ENCODE assay signal across 8 cellular contexts in genomic region chr5:179678238-179679013, GRCh38. TPM values are rescaled to one million over a fixed set of nuclear protein-coding genes. Genes with fewer than 3 reads are reported as not detected.
DNase-seq lines count a peak whose midpoint lies in the region; ATAC-seq and TF ChIP-seq lines count a peak whose summit lies in the region.

No MANE protein-coding gene starts in this region.

- H3K4me3 Mint-ChIP-seq in activated naive CD8-positive, alpha-beta T cell treated with anti-CD3 and anti-CD28 coated beads for 36 hours = peak overlapping the region; percentile 94
- peak overlapping the region; percentile 95 for H3K4me3 Mint-ChIP-seq in osteocyte (ENCODE audit: unreplicated experiment)

- H3K4me1 ChIP-seq in thoracic aorta (ENCODE audit: control insufficient read depth in 1 of 2, low read depth in 2 of 2) = peaks cover 13 to 21% of the 10 kb centered on the region in 2 donors

- H3K4me3 ChIP-seq in thoracic aorta = peak overlapping the region; percentile 98

- peaks cover 27% of the 10 kb centered on the region for H3K4me1 Mint-ChIP-seq in activated naive CD8-positive, alpha-beta T cell treated with anti-CD3 and anti-CD28 coated beads for 36 hours
- peaks cover 27% of the 10 kb centered on the region for H3K4me1 Mint-ChIP-seq in osteocyte (ENCODE audit: unreplicated experiment)

- intact Hi-C loops in Right ventricle myocardium inferior (cut with DNase I) = loop anchor here (1.0 kb wide), 1 partner anchor 20 kb away; the partner anchor contains the start of gene CANX

- peaks cover 53% of the 10 kb centered on the region for H3K36me3 Mint-ChIP-seq in activated naive CD8-positive, alpha-beta T cell treated with anti-CD3 and anti-CD28 coated beads for 36 hours
- peaks cover 5% of the 10 kb centered on the region for H3K36me3 Mint-ChIP-seq in osteocyte (ENCODE audit: unreplicated experiment)

- H3K27ac Mint-ChIP-seq in activated naive CD8-positive, alpha-beta T cell treated with anti-CD3 and anti-CD28 coated beads for 36 hours = peak overlapping the region; percentile 95
- H3K27ac Mint-ChIP-seq in osteocyte (ENCODE audit: unreplicated experiment) = peak overlapping the region; percentile 92

- ATAC-seq in HG02623 (IDR thresholded peaks at IDR 0.05; ENCODE audit: unreplicated experiment) (peak; percentile 90), Right ventricle myocardium inferior (peak; percentile 98), thoracic aorta (ENCODE audit: insufficient number of reproducible peaks, low FRiP score, low read depth) (peak; percentile 86)

- no peaks in the 10 kb centered on the region for H3K27me3 Mint-ChIP-seq in activated naive CD8-positive, alpha-beta T cell treated with anti-CD3 and anti-CD28 coated beads for 36 hours
- no peaks in the 10 kb centered on the region for H3K27me3 Mint-ChIP-seq in osteocyte (ENCODE audit: unreplicated experiment)

- no peaks in the 10 kb centered on the region for H3K9me3 Mint-ChIP-seq in activated naive CD8-positive, alpha-beta T cell treated with anti-CD3 and anti-CD28 coated beads for 36 hours
- H3K9me3 Mint-ChIP-seq in osteocyte (ENCODE audit: unreplicated experiment) = no peaks in the 10 kb centered on the region

- no peaks in the 10 kb centered on the region for H3K9me3 ChIP-seq in thoracic aorta

- no peaks in the 10 kb centered on the region for H3K27me3 ChIP-seq in thoracic aorta (replicated peaks; ENCODE audit: insufficient read depth)

- DNase-seq in NCI-H1092 (lab: John Stamatoyannopoulos, UW) (peak; percentile 86), SKM-1 (lab: John Stamatoyannopoulos, UW; ENCODE audit: unreplicated experiment) (peak; percentile 81), Right ventricle myocardium inferior (ENCODE audit: missing footprints) (peak; percentile 99), osteocyte (ENCODE audit: extremely low spot score, unreplicated experiment) (peak; percentile 98), thoracic aorta (ENCODE audit: low spot score) (peak; percentile 77)
- DNase-seq in activated naive CD8-positive, alpha-beta T cell treated with anti-CD3 and anti-CD28 coated beads for 36 hours = peak; percentile 96

- peak; percentile 96 for TF ChIP-seq POLR2A in GM10847 (IDR thresholded peaks at IDR 0.05; ENCODE audit: extremely low read depth, insufficient read length)

- peak overlapping the region; percentile 68 to 81 for H3K27ac ChIP-seq in thoracic aorta

- H3K36me3 ChIP-seq in thoracic aorta = peaks cover 4% of the 10 kb centered on the region

- TF ChIP-seq CTCF in osteocyte (IDR thresholded peaks at IDR 0.05) = no peak
- no peak for TF ChIP-seq CTCF in thoracic aorta (IDR thresholded peaks at IDR 0.05)

RNA-seq across cellular contexts. Expression of gene CBY3, which starts 2.4 kb away (rescaled TPM):
- 1 to 10 TPM in 1 of 2 experiments, under 1 TPM in 1; 0.68 to 1.1 TPM for total RNA-seq in activated naive CD8-positive, alpha-beta T cell treated with anti-CD3 and anti-CD28 coated beads for 36 hours
- total RNA-seq in Right ventricle myocardium inferior (not detected), osteocyte (not detected in 2 replicates), thoracic aorta (1 to 10 TPM in 1 of 2 donors, not detected in 1; 1.4 TPM)

RNA-seq across cellular contexts. Expression of gene CANX, which starts 20.3 kb away (rescaled TPM):
- total RNA-seq in activated naive CD8-positive, alpha-beta T cell treated with anti-CD3 and anti-CD28 coated beads for 36 hours = 100 to 1,000 TPM; 535 to 571 TPM
- total RNA-seq in Right ventricle myocardium inferior = 504 TPM
- total RNA-seq in osteocyte = 809 and 868 TPM in 2 replicates
- 100 to 1,000 TPM; 240 to 371 TPM for total RNA-seq in thoracic aorta

RNA-seq across cellular contexts. Expression of gene MAML1, which starts 54.2 kb away (rescaled TPM):
- total RNA-seq in activated naive CD8-positive, alpha-beta T cell treated with anti-CD3 and anti-CD28 coated beads for 36 hours = 10 to 100 TPM; 24.1 to 24.2 TPM
- total RNA-seq in Right ventricle myocardium inferior (11.1 TPM), osteocyte (33.1 and 34.1 TPM in 2 replicates), thoracic aorta (10 to 100 TPM; 22.9 to 38.1 TPM)

RNA-seq across cellular contexts. Expression of gene HNRNPH1, which starts 55.0 kb away (rescaled TPM):
- total RNA-seq in activated naive CD8-positive, alpha-beta T cell treated with anti-CD3 and anti-CD28 coated beads for 36 hours = 100 to 1,000 TPM; 840 to 912 TPM
- total RNA-seq in Right ventricle myocardium inferior = 218 TPM
- 474 and 509 TPM in 2 replicates for total RNA-seq in osteocyte
- 100 to 1,000 TPM; 442 to 785 TPM for total RNA-seq in thoracic aorta

Comparison
In these comparisons a context has a peak if more than half of its experiments do, and no peak if none do; other contexts are left out.
1. Peak in every context shown above with its lines: DNase-seq, ATAC-seq, H3K4me3 ChIP-seq and H3K27ac ChIP-seq.